8 cellular contexts compared by ENCODE assay signal in genomic region chr18:21600526-21601410, GRCh38. TPM values are rescaled to one million over a fixed set of nuclear protein-coding genes. Genes with fewer than 3 reads are reported as not detected.
DNase-seq lines count a peak whose midpoint lies in the region; ATAC-seq and TF ChIP-seq lines count a peak whose summit lies in the region.

Gene ESCO1 (minus strand): TSS chr18:21600704. CDS start chr18:21574843, 25,861 bp downstream.

- H3K4me1 Mint-ChIP-seq in activated naive CD8-positive, alpha-beta T cell treated with anti-CD3 and anti-CD28 coated beads, Interleukin-2, amount 50 U/mL, for 24 hours: peaks cover 51% of the 10 kb centered on the region

- H3K36me3 ChIP-seq in cardiac muscle cell (no peaks in the 10 kb centered on the region), trophoblast cell (ENCODE audit: control insufficient read depth in 1 of 2, insufficient read depth in 2 of 2, low read length in 2 of 2) (no peaks in the 10 kb centered on the region), transverse colon (no peaks in the 10 kb centered on the region)

- H3K79me2 ChIP-seq in trophoblast cell (ENCODE audit: control insufficient read depth, insufficient read depth, low read length, poor library complexity): peaks cover 10% of the 10 kb centered on the region

- peaks cover 8% of the 10 kb centered on the region for H3K4me1 ChIP-seq in cardiac muscle cell (ENCODE audit: low read depth)
- H3K4me1 ChIP-seq in trophoblast cell (ENCODE audit: control insufficient read depth in 1 of 2, insufficient read depth in 2 of 2, low read length in 2 of 2): peaks cover 3% of the 10 kb centered on the region in 2 experiments
- peaks cover 3 to 33% (median 7%) of the 10 kb centered on the region in 4 donors for H3K4me1 ChIP-seq in transverse colon

- ATAC-seq in HG02763 (IDR thresholded peaks at IDR 0.05; ENCODE audit: unreplicated experiment): peak; percentile 79
- ATAC-seq in activated naive CD8-positive, alpha-beta T cell treated with anti-CD3 and anti-CD28 coated beads, Interleukin-2, amount 50 U/mL, for 24 hours: peak; percentile 94

- peak within 1 kb of the TSS; percentile 95 for H3K4me3 Mint-ChIP-seq in activated naive CD8-positive, alpha-beta T cell treated with anti-CD3 and anti-CD28 coated beads, Interleukin-2, amount 50 U/mL, for 24 hours

- peak within 1 kb of the TSS; percentile 96 for H4K12ac ChIP-seq in trophoblast cell (ENCODE audit: low read depth, low read length)

- no peaks in the 10 kb centered on the region for H3K9me3 Mint-ChIP-seq in activated naive CD8-positive, alpha-beta T cell treated with anti-CD3 and anti-CD28 coated beads, Interleukin-2, amount 50 U/mL, for 24 hours

- peak within 1 kb of the TSS; percentile 92 for H3K4me2 ChIP-seq in trophoblast cell (ENCODE audit: low read length)

- no peak within 1 kb of the TSS for H3K23ac ChIP-seq in trophoblast cell (ENCODE audit: low read length)

- peaks cover 4% of the 10 kb centered on the region for H3K36me3 Mint-ChIP-seq in activated naive CD8-positive, alpha-beta T cell treated with anti-CD3 and anti-CD28 coated beads, Interleukin-2, amount 50 U/mL, for 24 hours (ENCODE audit: low read depth)

- peaks cover 13% of the 10 kb centered on the region for H3K79me1 ChIP-seq in trophoblast cell (ENCODE audit: low read length)

- H4K91ac ChIP-seq in trophoblast cell (ENCODE audit: low read depth, low read length): peak within 1 kb of the TSS; percentile 79

- WGBS in trophoblast cell (ENCODE audit: extremely low coverage, insufficient coverage, insufficient read length): no CpG with 5 or more reads among the region's 74 CpGs
- 0 to 11% methylated on average over 15 to 63 of the region's 74 CpGs for WGBS in transverse colon (ENCODE audit: low coverage in 1 of 2), 2 donors

- no peaks in the 10 kb centered on the region for H3K27me3 ChIP-seq in cardiac muscle cell
- H3K27me3 ChIP-seq in trophoblast cell (ENCODE audit: insufficient read depth, low read length): no peaks in the 10 kb centered on the region
- no peaks in the 10 kb centered on the region for H3K27me3 ChIP-seq in transverse colon

- peak; percentile 99 for TF ChIP-seq CTCF in GM12874 (IDR thresholded peaks at IDR 0.05; ENCODE audit: insufficient read depth, low read depth, low read length)
- TF ChIP-seq CTCF in cardiac muscle cell (IDR thresholded peaks at IDR 0.05; ENCODE audit: low read depth, low read length): peak; percentile 56
- TF ChIP-seq CTCF in transverse colon (IDR thresholded peaks at IDR 0.05): peak; percentile 99 to 100 (median 99)

- no peak within 1 kb of the TSS for H2BK12ac ChIP-seq in trophoblast cell (ENCODE audit: low read length)

- in situ Hi-C loops in transverse colon (cut with MboI; ENCODE audit: low pct_ligation_motif_present in 1 of 4, low pct_unique_long_range_greater_than_20kb in 1 of 4, low sequenced_read_pairs in 3 of 4): loop anchor here in 2 of 4 donors (25.0 kb wide), 1 partner anchor 112 kb away; the partner anchor contains the start of gene ABHD3 (in 2 of the 2)

- intact Hi-C loops in transverse colon (cut with DNase I; ENCODE audit: low total_unique reads): no loop called here

- peak within 1 kb of the TSS; percentile 56 for H2AFZ ChIP-seq in trophoblast cell (ENCODE audit: insufficient read depth, low read length, poor library complexity)

- peak; percentile 97 for TF ChIP-seq POLR2A in transverse colon (IDR thresholded peaks at IDR 0.05)

- TF ChIP-seq EP300 in transverse colon (IDR thresholded peaks at IDR 0.05; ENCODE audit: low read depth): peak; percentile 4

- H3K27ac ChIP-seq in cardiac muscle cell (peak within 1 kb of the TSS; percentile 97), trophoblast cell (ENCODE audit: low read depth, low read length) (peak within 1 kb of the TSS; percentile 93), transverse colon (peak within 1 kb of the TSS; percentile 92 to 99 (median 98))

- peak within 1 kb of the TSS; percentile 37 for H2BK5ac ChIP-seq in trophoblast cell (ENCODE audit: low read depth, low read length, poor library complexity)

- peak within 1 kb of the TSS; percentile 93 for H3K27ac Mint-ChIP-seq in activated naive CD8-positive, alpha-beta T cell treated with anti-CD3 and anti-CD28 coated beads, Interleukin-2, amount 50 U/mL, for 24 hours

- H3K4me3 ChIP-seq in cardiac muscle cell (peak within 1 kb of the TSS; percentile 66), trophoblast cell (ENCODE audit: low read depth, low read length) (peak within 1 kb of the TSS; percentile 95), transverse colon (peak within 1 kb of the TSS; percentile 64 to 83 (median 77))

- H3K4ac ChIP-seq in trophoblast cell (ENCODE audit: low read depth, low read length): peak within 1 kb of the TSS; percentile 37

- peak within 1 kb of the TSS; percentile 75 for H3K9ac ChIP-seq in trophoblast cell (ENCODE audit: low read length)

- H3K27me3 Mint-ChIP-seq in activated naive CD8-positive, alpha-beta T cell treated with anti-CD3 and anti-CD28 coated beads, Interleukin-2, amount 50 U/mL, for 24 hours: peaks cover 2% of the 10 kb centered on the region

- peak within 1 kb of the TSS; percentile 45 for H3K14ac ChIP-seq in trophoblast cell (ENCODE audit: low read length)

- H2BK120ac ChIP-seq in trophoblast cell (ENCODE audit: insufficient read depth, low read length, poor library complexity): peak within 1 kb of the TSS; percentile 54

- H3K9me3 ChIP-seq in cardiac muscle cell (ENCODE audit: low read depth): no peaks in the 10 kb centered on the region
- peaks cover 2% of the 10 kb centered on the region for H3K9me3 ChIP-seq in trophoblast cell (ENCODE audit: insufficient read depth, low read depth, low read length)
- no peaks in the 10 kb centered on the region for H3K9me3 ChIP-seq in transverse colon

- H3K18ac ChIP-seq in trophoblast cell (ENCODE audit: low read length): peak within 1 kb of the TSS; percentile 15

- peak within 1 kb of the TSS; percentile 81 for H4K8ac ChIP-seq in trophoblast cell (ENCODE audit: low read depth, low read length)

- peak; percentile 95 to 99 (median 98) for DNase-seq in NCI-H1417 (lab: John Stamatoyannopoulos, UW)
- DNase-seq in SW 1271 (lab: John Stamatoyannopoulos, UW): peak; percentile 92 to 94
- peak; percentile 94 for DNase-seq in activated naive CD8-positive, alpha-beta T cell treated with anti-CD3 and anti-CD28 coated beads, Interleukin-2, amount 50 U/mL, for 24 hours
- peak; percentile 97 to 99 for DNase-seq in cardiac muscle cell (ENCODE audit: low read depth in 1 of 2, low spot score in 1 of 2)
- peak; percentile 99 for DNase-seq in trophoblast cell
- DNase-seq in transverse colon: peak; percentile 97

- peak within 1 kb of the TSS; percentile 4 for H2AK5ac ChIP-seq in trophoblast cell (ENCODE audit: low read length)

RNA-seq across cellular contexts. Expression of gene ESCO1, which starts in this region (rescaled TPM):
- total RNA-seq in cardiac muscle cell (12.6 and 18.3 TPM in 2 replicates), transverse colon (10 to 100 TPM in 3 of 4 donors, 1 to 10 TPM in 1; 7.1 to 39.0 (median 18.6) TPM)
- polyA plus RNA-seq in cardiac muscle cell: 12.2 and 18.5 TPM in 2 replicates
- 16.3 and 16.4 TPM in 2 replicates for polyA plus RNA-seq in trophoblast cell (2013)

Comparison
In these comparisons a context has a peak if more than half of its experiments do, and no peak if none do; other contexts are left out.
1. Peak in every context shown above with its lines: DNase-seq, ATAC-seq, H3K4me3 ChIP-seq and H3K27ac ChIP-seq.